20 cellular contexts compared by ENCODE assay signal in the genomic region with DNA sequence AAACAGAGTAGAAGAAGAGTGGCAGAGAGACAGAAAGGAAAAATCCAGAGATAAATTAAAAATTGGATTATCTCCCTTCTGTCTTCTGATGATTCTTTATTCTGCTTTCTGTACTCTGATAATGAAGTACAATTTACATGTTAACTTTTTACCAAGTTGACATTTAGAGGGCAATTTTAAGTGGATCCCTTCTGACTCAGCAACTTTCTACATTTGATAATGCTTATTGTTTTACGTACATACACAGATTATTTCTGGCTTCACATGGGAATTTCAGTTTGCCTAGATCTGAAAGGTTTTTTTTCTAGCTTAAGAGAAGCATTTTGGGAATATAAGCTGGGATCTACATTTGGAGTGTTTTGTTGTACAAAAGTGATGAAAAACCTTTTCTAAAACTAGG.
"Had no signal": no experiment of that assay in that cellular context is flagged by ENCODE, and none has a peak within 500 bp of the region (broad histone marks: within the 10 kb centered on the region; RNA-seq: fewer than 3 reads in every experiment).

No MANE protein-coding gene starts in this region.

- H3K9ac ChIP-seq: KMS-11 had no signal

- H3K27me3 ChIP-seq: SJCRH30 had no signal

- H3K9me3 ChIP-seq: SJCRH30 had no signal

- H3K4me3 Mint-ChIP-seq: IgD-negative memory B cell had no signal

- H3K27me3 Mint-ChIP-seq: IgD-negative memory B cell had no signal

- H3K4me3 ChIP-seq: K562, SJCRH30 had no signal

- H3K4me1 Mint-ChIP-seq: IgD-negative memory B cell had no signal

- DNase-seq: MV-4-11, NCI-H1048, NCI-H1105, NCI-H1417, NCI-H146, NCI-H1694 treated with DMSO at 0.1 percent for 48 hours, NCI-H1930, NCI-H2081, NCI-H2107, NCI-H2227 treated with DMSO at 0.1 percent for 48 hours, NCI-H510A, NCI-H524 treated with DMSO at 0.1 percent for 48 hours, NCI-H69, NCI-H774, PC-3, SHP77 treated with DMSO at 0.1 percent for 48 hours, SJCRH30 had no signal

- H3K4me1 ChIP-seq: SJCRH30 had no signal

- H3K27ac ChIP-seq: KMS-11, SJCRH30 had no signal

- H3K27ac Mint-ChIP-seq: IgD-negative memory B cell had no signal

- H3K36me3 ChIP-seq: SJCRH30 had no signal

- H3K4me2 ChIP-seq: KMS-11 had no signal

- H3K36me3 Mint-ChIP-seq: IgD-negative memory B cell had no signal
